Comparison of ENCODE assay signal across 19 cellular contexts in the genomic region with DNA sequence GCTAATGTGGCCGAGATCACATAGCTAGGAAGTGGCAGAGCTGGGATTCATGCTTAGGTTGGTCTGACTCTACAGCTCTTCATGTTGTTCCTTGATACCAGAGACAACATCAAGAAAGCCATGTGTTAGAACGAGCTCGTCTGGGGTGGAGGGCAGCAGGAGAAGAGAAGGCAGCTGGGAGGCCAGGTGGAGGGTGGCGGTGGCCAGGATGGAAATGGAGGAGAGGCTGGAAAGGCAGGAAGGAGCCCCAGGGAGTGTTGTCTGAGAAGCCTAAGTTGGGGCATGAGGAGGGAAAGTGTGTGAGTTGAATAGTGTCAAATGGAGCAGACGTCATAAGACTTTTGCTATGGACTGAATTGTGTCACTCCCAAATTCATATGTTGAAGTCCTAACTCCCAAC.
"Had no signal": no experiment of that assay in that cellular context is flagged by ENCODE, and none has a peak within 500 bp of the region (broad histone marks: within the 10 kb centered on the region; RNA-seq: fewer than 3 reads in every experiment).

No MANE protein-coding gene starts in this region.

- H3K9me3 ChIP-seq: breast epithelium, prostate gland, stomach, suprapubic skin, tibial nerve had no signal

- H3K27ac Mint-ChIP-seq: activated CD4-positive, alpha-beta memory T cell treated with anti-CD3 and anti-CD28 coated beads, Interleukin-2, amount 10 ng/mL, durations not matched to agents 7 days and 5 days; activated naive CD4-positive, alpha-beta T cell treated with anti-CD3 and anti-CD28 coated beads for 36 hours; activated naive CD8-positive, alpha-beta T cell treated with anti-CD3 and anti-CD28 coated beads, Interleukin-2, amount 10 ng/mL, durations not matched to agents 7 days and 5 days; activated T-cell treated with anti-CD3 and anti-CD28 coated beads, Interleukin-2, amount 50 U/mL, for 24 hours had no signal

- H3K4me1 Mint-ChIP-seq: central memory CD8-positive, alpha-beta T cell had no signal

- H3K36me3 Mint-ChIP-seq: activated naive CD8-positive, alpha-beta T cell treated with anti-CD3 and anti-CD28 coated beads, Interleukin-2, amount 10 ng/mL, durations not matched to agents 7 days and 5 days; naive thymus-derived CD8-positive, alpha-beta T cell had no signal

- ATAC-seq: foreskin keratinocyte had no signal

- H3K27ac ChIP-seq: breast epithelium, coronary artery, foreskin keratinocyte, prostate gland, stomach, suprapubic skin, tibial nerve had no signal

- DNase-seq: activated effector memory CD4-positive, alpha-beta T cell treated with Interleukin-2 at 50 U/mL for 16 hours; activated naive CD8-positive, alpha-beta T cell treated with anti-CD3 and anti-CD28 coated beads, Interleukin-2, amount 10 ng/mL, durations not matched to agents 7 days and 5 days; amniotic stem cell; foreskin keratinocyte; kidney; stimulated activated CD4-positive, alpha-beta T cell treated with anti-CD3 and anti-CD28 coated beads, Interleukin-4, amount 100 ng/mL, for 4 hours; stomach; T-helper 9 cell had no signal

- H3K4me3 Mint-ChIP-seq: activated CD4-positive, alpha-beta memory T cell treated with anti-CD3 and anti-CD28 coated beads, Interleukin-2, amount 10 ng/mL, durations not matched to agents 7 days and 5 days; activated naive CD4-positive, alpha-beta T cell treated with anti-CD3 and anti-CD28 coated beads for 36 hours; activated naive CD8-positive, alpha-beta T cell treated with anti-CD3 and anti-CD28 coated beads, Interleukin-2, amount 10 ng/mL, durations not matched to agents 7 days and 5 days; activated T-cell treated with anti-CD3 and anti-CD28 coated beads, Interleukin-2, amount 50 U/mL, for 24 hours; central memory CD8-positive, alpha-beta T cell; naive thymus-derived CD8-positive, alpha-beta T cell had no signal

- H3K4me3 ChIP-seq: breast epithelium, coronary artery, lung, prostate gland, stomach, suprapubic skin, tibial nerve had no signal

- H3K4me1 ChIP-seq: breast epithelium, foreskin keratinocyte, prostate gland, suprapubic skin had no signal

- H3K9me3 Mint-ChIP-seq: activated CD4-positive, alpha-beta memory T cell treated with anti-CD3 and anti-CD28 coated beads, Interleukin-2, amount 10 ng/mL, durations not matched to agents 7 days and 5 days; activated naive CD4-positive, alpha-beta T cell treated with anti-CD3 and anti-CD28 coated beads for 36 hours; activated naive CD8-positive, alpha-beta T cell treated with anti-CD3 and anti-CD28 coated beads, Interleukin-2, amount 10 ng/mL, durations not matched to agents 7 days and 5 days; activated T-cell treated with anti-CD3 and anti-CD28 coated beads, Interleukin-2, amount 50 U/mL, for 24 hours; central memory CD8-positive, alpha-beta T cell; naive thymus-derived CD8-positive, alpha-beta T cell had no signal

- H3K36me3 ChIP-seq: breast epithelium, prostate gland, stomach, suprapubic skin, tibial nerve had no signal

- H3K27me3 ChIP-seq: breast epithelium, stomach, suprapubic skin, tibial nerve had no signal
